8 cellular contexts compared by ENCODE assay signal in genomic region chr17:75261336-75262111, GRCh38. TPM values are rescaled to one million over a fixed set of nuclear protein-coding genes. Genes with fewer than 3 reads are reported as not detected.
DNase-seq lines count a peak whose midpoint lies in the region; ATAC-seq and TF ChIP-seq lines count a peak whose summit lies in the region.

Gene GGA3, minus strand, starts transcription at chr17:75261606. Its CDS starts 19 bp downstream, at chr17:75261587.
Gene MRPS7, plus strand, starts transcription at chr17:75261879. Its CDS starts 22 bp downstream, at chr17:75261901.

- POLR2A ChIA-PET in PC-3 (lab: Charles Lee; ENCODE audit: unreplicated experiment): interaction anchor here (0.6 to 2.3 kb wide), 6 partner anchors 9 to 70 kb away, joined by 3 to 25 read pairs (median 3); partner anchors contain the start of genes MIF4GD and SLC25A19

- BruUV-seq in PC-3 (replicated peaks; lab: Mats Ljungman, UMichigan): no TSS peak

- H3K9me3 ChIP-seq in PC-3 (ENCODE audit: low read length) (no peaks in the 10 kb centered on the region), mucosa of stomach (ENCODE audit: control insufficient read depth, low read length) (no peaks in the 10 kb centered on the region)

- peaks cover 19% of the 10 kb centered on the region for H3K36me3 ChIP-seq in PC-3 (ENCODE audit: low read depth, low read length)
- peaks cover 5% of the 10 kb centered on the region for H3K36me3 ChIP-seq in mucosa of stomach (ENCODE audit: control insufficient read depth, insufficient read depth, low read length)

- peak within 1 kb of the TSS; percentile 96 for H3K4me3 ChIP-seq in PC-3 (ENCODE audit: low read length)
- H3K4me3 ChIP-seq in epithelial cell of proximal tubule (ENCODE audit: low read depth, low read length): peak within 1 kb of the TSS; percentile 99
- H3K4me3 ChIP-seq in mucosa of stomach (ENCODE audit: low read length): peak within 1 kb of the TSS; percentile 92

- no peaks in the 10 kb centered on the region for H4K20me1 ChIP-seq in PC-3 (ENCODE audit: low read length)

- TF ChIP-seq CTCF in PC-3 (conservative IDR thresholded peaks at IDR 0.05; ENCODE audit: low read depth, low read length) (no peak), epithelial cell of proximal tubule (conservative IDR thresholded peaks at IDR 0.05; ENCODE audit: low read depth, low read length) (no peak)

- H3K9ac ChIP-seq in PC-3 (ENCODE audit: low read length) (peak within 1 kb of the TSS; percentile 98), mucosa of stomach (ENCODE audit: low read length) (peak within 1 kb of the TSS; percentile 97)

- H3F3A ChIP-seq in PC-3 (ENCODE audit: low read length, unreplicated experiment): no peaks in the 10 kb centered on the region

- H2AFZ ChIP-seq in PC-3 (ENCODE audit: low read length): peak within 1 kb of the TSS; percentile 83

- H3K4me1 ChIP-seq in PC-3 (ENCODE audit: insufficient read depth, low read length): peaks cover 21% of the 10 kb centered on the region
- H3K4me1 ChIP-seq in mucosa of stomach (ENCODE audit: control insufficient read depth, insufficient read depth, low read length): peaks cover 21% of the 10 kb centered on the region

- intact Hi-C loops in PC-3 (cut with micrococcal nuclease): loop anchor here (1.0 kb wide), 1 partner anchor 9 kb away; no protein-coding TSS in a partner anchor

- H3K9me2 ChIP-seq in PC-3 (replicated peaks; ENCODE audit: low read length): no peaks in the 10 kb centered on the region

- in situ Hi-C loops in KBM-7 (cut with MboI; ENCODE audit: low pct_unique_long_range_greater_than_20kb, low sequenced_read_pairs): no loop called here

- ATAC-seq in GM21619 (IDR thresholded peaks at IDR 0.05; ENCODE audit: unreplicated experiment) (peak; percentile 90), PC-3 (peak; percentile 95)

- no peaks in the 10 kb centered on the region for H3K27me3 ChIP-seq in PC-3 (ENCODE audit: low read length)
- no peaks in the 10 kb centered on the region for H3K27me3 ChIP-seq in mucosa of stomach (ENCODE audit: control insufficient read depth, insufficient read depth, low read length)

- H3K79me2 ChIP-seq in PC-3 (ENCODE audit: low read length): peaks cover 63% of the 10 kb centered on the region

- DNase-seq in DMS 273 (lab: John Stamatoyannopoulos, UW; ENCODE audit: unreplicated experiment): peak; percentile 98
- peak; percentile 94 for DNase-seq in KBM-7
- DNase-seq in PC-3: peak; percentile 97
- DNase-seq in activated T-cell treated with anti-CD3 and anti-CD28 coated beads for 48 hours (ENCODE audit: low read depth): peak; percentile 93
- no peak for DNase-seq in epithelial cell of proximal tubule (ENCODE audit: low read depth)
- DNase-seq in stimulated activated CD8-positive, alpha-beta memory T cell treated with anti-CD3 and anti-CD28 coated beads, Interleukin-7, amount 100 ng/mL, for 1 hour (ENCODE audit: low read depth in 2 of 2): peak; percentile 84 to 90

- peak within 1 kb of the TSS; percentile 95 for H3K4me2 ChIP-seq in PC-3 (ENCODE audit: low read length)

- CTCF ChIA-PET in PC-3 (lab: Charles Lee): interaction anchor here (0.5 to 4.4 kb wide), 6 partner anchors 8 to 90 kb away, joined by 3 to 27 read pairs (median 3); partner anchors contain the start of genes MIF4GD and SLC25A19

- peak within 1 kb of the TSS; percentile 88 for H3K27ac ChIP-seq in PC-3 (ENCODE audit: low read length)

RNA-seq across cellular contexts. Expression of gene GGA3, which starts in this region (rescaled TPM):
- total RNA-seq in PC-3 (2014; rRNA removed) (38.8 and 40.1 TPM in 2 replicates), epithelial cell of proximal tubule (15.3 and 19.5 TPM in 2 replicates)

RNA-seq across cellular contexts. Expression of gene MRPS7, which starts in this region (rescaled TPM):
- total RNA-seq in PC-3 (2014; rRNA removed) (112 and 144 TPM in 2 replicates), epithelial cell of proximal tubule (91.2 and 95.6 TPM in 2 replicates)
